ENCODE assay signal across 24 cellular contexts in the genomic region with DNA sequence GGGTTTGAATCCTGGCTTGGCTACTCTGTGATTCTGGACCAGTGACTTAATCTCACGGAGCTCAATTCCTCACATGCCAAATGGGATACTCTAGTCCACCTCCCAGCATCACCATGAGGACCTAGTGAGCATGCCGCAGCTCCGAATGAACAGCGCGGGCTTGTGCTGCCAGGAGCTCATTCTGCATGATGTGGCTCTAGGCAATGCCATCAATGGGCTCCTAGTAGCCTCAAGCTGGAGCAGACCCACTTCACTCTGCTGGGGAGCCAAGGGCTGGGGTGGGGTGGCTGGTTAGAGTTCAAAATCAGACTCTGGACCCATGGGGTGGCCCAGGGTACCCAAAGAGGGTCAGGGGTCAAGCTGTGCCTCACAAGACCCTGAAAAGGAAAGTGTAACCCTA. TPM values are rescaled to one million over a fixed set of nuclear protein-coding genes. Genes with fewer than 3 reads are reported as not detected.
A peak's percentile ranks its signal among the peaks of the same experiment; 100 is the strongest.
DNase-seq lines count a peak whose midpoint lies in the region; ATAC-seq, FAIRE-seq and TF ChIP-seq lines count a peak whose summit lies in the region.
"Had no signal": no experiment of that assay in that cellular context is flagged by ENCODE, and none has a peak within 500 bp of the region (broad histone marks: within the 10 kb centered on the region; RNA-seq: fewer than 3 reads in every experiment).

No MANE protein-coding gene starts in this region.

- H3K36me3 Mint-ChIP-seq in type B pancreatic cell: peaks cover 4% of the 10 kb centered on the region
- H3K36me3 Mint-ChIP-seq in endothelial cell (ENCODE audit: low read depth, unreplicated experiment): peaks cover 11% of the 10 kb centered on the region
- H3K36me3 Mint-ChIP-seq: CD4-positive, CD25-positive, alpha-beta regulatory T cell had no signal

- H3K9me1 ChIP-seq in K562 (ENCODE audit: control insufficient read depth, insufficient read depth, low read length): no peaks in the 10 kb centered on the region

- no peak overlapping the region for H3K27ac Mint-ChIP-seq in type B pancreatic cell
- H3K27ac Mint-ChIP-seq in endothelial cell (ENCODE audit: unreplicated experiment): no peak overlapping the region
- H3K27ac Mint-ChIP-seq: CD4-positive, CD25-positive, alpha-beta regulatory T cell; GM23338 had no signal

- H3K9me3 Mint-ChIP-seq in type B pancreatic cell: no peaks in the 10 kb centered on the region
- H3K9me3 Mint-ChIP-seq in endothelial cell (ENCODE audit: unreplicated experiment): peaks cover 6% of the 10 kb centered on the region

- H3K4me3 ChIP-seq in K562 (no peak overlapping the region), osteoblast (ENCODE audit: insufficient read depth, low read length) (no peak overlapping the region)
- H3K4me3 ChIP-seq: GM23338, PC-9, SJCRH30 had no signal

- no peak for TF ChIP-seq EP300 in K562 (IDR thresholded peaks at IDR 0.05; ENCODE audit: low read length)

- H3K4me1 Mint-ChIP-seq in type B pancreatic cell (ENCODE audit: unreplicated experiment) (peaks cover 11% of the 10 kb centered on the region), endothelial cell (ENCODE audit: unreplicated experiment) (peaks cover 19% of the 10 kb centered on the region)

- WGBS in K562 (ENCODE audit: insufficient coverage, low coverage, missing lambda C conversion rate): 65% methylated on average over 5 of the region's 5 CpGs

- DNase-seq in cardiac septum (ENCODE audit: low spot score) (peak; percentile 43), Right ventricle myocardium inferior (ENCODE audit: missing footprints) (no peak), K562 (ENCODE audit: extremely low read depth in 1 of 4, low spot score in 3 of 4) (no peak), osteoblast (ENCODE audit: insufficient read length, low spot score, missing footprints) (peak; percentile 23), type B pancreatic cell (ENCODE audit: extremely low spot score, unreplicated experiment) (peak; percentile 62), endothelial cell (ENCODE audit: low spot score) (no peak), dermis blood vessel endothelial cell (no peak), NCI-H2081 treated with DMSO at 0.1 percent for 48 hours (lab: John Stamatoyannopoulos, UW) (no peak)
- DNase-seq: BE2C; Caco-2; CD4-positive, CD25-positive, alpha-beta regulatory T cell; DMS153; GDM1; KG1; NCI-H1105 treated with DMSO at 0.1 percent for 48 hours; NCI-H1694 treated with DMSO at 0.1 percent for 48 hours; NCI-H2227 treated with DMSO at 0.1 percent for 48 hours; NCI-H510A treated with DMSO at 0.1 percent for 48 hours; NCI-H774; PC-9; SJCRH30 had no signal

- H3K79me2 ChIP-seq in K562 (ENCODE audit: control insufficient read depth, insufficient read depth, low read length) (no peaks in the 10 kb centered on the region), osteoblast (ENCODE audit: insufficient read depth, low read length) (no peaks in the 10 kb centered on the region)

- POLR2A ChIA-PET in K562 (lab: Yijun Ruan, JAX): interaction anchor here (0.8 to 1.2 kb wide), 3 partner anchors 9 to 55 kb away, joined by 3 to 5 read pairs (median 3); no protein-coding TSS in a partner anchor

- no peak overlapping the region for H3K4me2 ChIP-seq in K562 (ENCODE audit: insufficient read depth, low read length)
- no peak overlapping the region for H3K4me2 ChIP-seq in osteoblast (ENCODE audit: insufficient read depth, low read length)
- H3K4me2 ChIP-seq: GM23338, PC-9 had no signal

- intact Hi-C loops in cardiac septum (cut with DNase I): no loop called here
- intact Hi-C loops in Right ventricle myocardium inferior (cut with DNase I): no loop called here
- intact Hi-C loops in K562 (cut with micrococcal nuclease): no loop called here

- H3K9me3 ChIP-seq in K562 (replicated peaks; ENCODE audit: control insufficient read depth, insufficient read depth, low read depth, low read length): no peaks in the 10 kb centered on the region
- H3K9me3 ChIP-seq in osteoblast (ENCODE audit: low read depth, low read length): no peaks in the 10 kb centered on the region
- H3K9me3 ChIP-seq: BE2C, Caco-2, SJCRH30 had no signal

- peaks cover 0 to 5% of the 10 kb centered on the region in 2 experiments; a peak in 3 of 5 replicates for H3K4me1 ChIP-seq in K562 (replicated peaks in 1 of 2; ENCODE audit: control insufficient read depth in 2 of 2, insufficient read depth in 2 of 2, low read length in 2 of 2)
- H3K4me1 ChIP-seq in osteoblast (ENCODE audit: insufficient read depth, low read length): peaks cover 11% of the 10 kb centered on the region
- H3K4me1 ChIP-seq: BE2C, SJCRH30 had no signal

- H2AFZ ChIP-seq in K562 (ENCODE audit: low read depth, low read length) (peak overlapping the region; percentile 84), osteoblast (ENCODE audit: low read length) (no peak overlapping the region)
- H2AFZ ChIP-seq: GM23338, PC-9 had no signal

- H4K20me1 ChIP-seq in K562 (replicated peaks; ENCODE audit: control insufficient read depth, insufficient read depth, low read length) (no peaks in the 10 kb centered on the region), osteoblast (ENCODE audit: insufficient read depth, low read length) (no peaks in the 10 kb centered on the region)

- no peak for ATAC-seq in Right ventricle myocardium inferior
- no peak for ATAC-seq in K562
- ATAC-seq: GM23338, HCT116 had no signal

- no peak for FAIRE-seq in K562 (lab: Jason Lieb, UNC)
- FAIRE-seq: A204.1 had no signal

- TF ChIP-seq POLR2A in K562 (conservative IDR thresholded peaks at IDR 0.05): no peak

- no peaks in the 10 kb centered on the region for H3K36me3 ChIP-seq in K562 (ENCODE audit: control insufficient read depth, insufficient read depth, low read length)
- no peaks in the 10 kb centered on the region for H3K36me3 ChIP-seq in osteoblast (ENCODE audit: insufficient read depth, low read length)
- H3K36me3 ChIP-seq: BE2C, SJCRH30 had no signal

- H3K27ac ChIP-seq in K562 (ENCODE audit: extremely low read depth, low read depth, low read length) (no peak overlapping the region), osteoblast (ENCODE audit: low read depth, low read length) (no peak overlapping the region)
- H3K27ac ChIP-seq: PC-9, SJCRH30 had no signal

- no peak overlapping the region for H3K9ac ChIP-seq in K562 (ENCODE audit: insufficient read depth in 1 of 2, low read depth in 2 of 2, low read length in 2 of 2)

- H3K27me3 Mint-ChIP-seq in type B pancreatic cell: peaks cover 27% of the 10 kb centered on the region
- H3K27me3 Mint-ChIP-seq in endothelial cell (ENCODE audit: unreplicated experiment): peaks cover 15% of the 10 kb centered on the region

- H3K27me3 ChIP-seq in K562 (ENCODE audit: control insufficient read depth in 2 of 2, insufficient read depth in 2 of 2, low read length in 2 of 2) (peaks cover 23 to 53% of the 10 kb centered on the region in 2 experiments; a peak in 4 of 5 replicates), osteoblast (ENCODE audit: insufficient read depth, low read length) (peaks cover 18% of the 10 kb centered on the region)
- H3K27me3 ChIP-seq: BE2C had no signal

- TF ChIP-seq CTCF in K562 (IDR thresholded peaks at IDR 0.05 in 2 of 3, conservative IDR thresholded peaks at IDR 0.05 in 1 of 3; ENCODE audit: insufficient read depth in 2 of 3, low read depth in 1 of 3, low read length in 3 of 3) (no peak), osteoblast (IDR thresholded peaks at IDR 0.05; ENCODE audit: extremely low read depth, low read depth, low read length) (no peak), type B pancreatic cell (conservative IDR thresholded peaks at IDR 0.05) (no peak), endothelial cell (IDR thresholded peaks at IDR 0.05; ENCODE audit: unreplicated experiment) (no peak)

- CTCF ChIA-PET in K562 (lab: Yijun Ruan, JAX; ENCODE audit: low intra/inter-chr PET ratio): no interaction called here

- H3K4me3 Mint-ChIP-seq in type B pancreatic cell (no peak overlapping the region), endothelial cell (ENCODE audit: unreplicated experiment) (no peak overlapping the region)
- H3K4me3 Mint-ChIP-seq: CD4-positive, CD25-positive, alpha-beta regulatory T cell; GM23338 had no signal

- no peak for TF ChIP-seq RAD21 in K562 (CRISPR knock-in tag; conservative IDR thresholded peaks at IDR 0.05 in 1 of 2, IDR thresholded peaks at IDR 0.05 in 1 of 2)

- no TSS peak for BruUV-seq in K562 (replicated peaks; lab: Mats Ljungman, UMichigan)

- in situ Hi-C loops in K562 (cut with MboI): no loop called here

RNA-seq across cellular contexts. Expression of a gene that starts 41.5 kb away (rescaled TPM):
- total RNA-seq in cardiac septum (195 TPM), Right ventricle myocardium inferior (180 TPM), K562 (2014; rRNA removed) (0.05 TPM in 1 of 2 replicates, not detected in the other), K562 (2014; rRNA removed; fragmentation: Illumina TruSeq; extraction: Trizol) (0.07 TPM in 1 of 2 replicates, not detected in the other), K562 (2015; rRNA removed; fragmentation: Illumina TruSeq; extraction: Trizol) (0.23 and 0.69 TPM in 2 replicates), K562 (2021) (0.34 and 0.44 TPM in 2 replicates), osteoblast (0.29 and 0.72 TPM in 2 replicates), type B pancreatic cell (ENCODE audit: low replicate concordance) (9.6 and 19.3 TPM in 2 replicates), endothelial cell (ENCODE audit: unreplicated experiment) (12.4 TPM), dermis blood vessel endothelial cell (0.65 and 1.7 TPM in 2 replicates)
- total RNA-seq in K562 (2011; cell fraction: chromatin; rRNA removed; ENCODE audit: low replicate concordance): 0.63 and 3.1 TPM in 2 replicates
- 0.92 and 1.2 TPM in 2 replicates for total RNA-seq in K562 (2011; cell fraction: nucleolus; rRNA removed)
- 1.0 and 1.7 TPM in 2 replicates for total RNA-seq in K562 (2011; cell fraction: nucleoplasm; rRNA removed)
- polyA plus RNA-seq in K562 (2011; rRNA removed) (0.17 and 0.20 TPM in 2 replicates), K562 (2014; fragmentation: Illumina TruSeq; extraction: Trizol) (0.51 and 0.61 TPM in 2 replicates), K562 (2014; fragmentation: Nextera tagmentation; extraction: Ambion mirVana) (not detected), K562 (2014; rRNA removed) (0.08 and 0.19 TPM in 2 replicates)
- 0.06 and 0.25 TPM in 2 replicates for polyA plus RNA-seq in K562 (2011; cell fraction: cytosol; rRNA removed)
- 0.51 and 1.9 TPM in 2 replicates for polyA plus RNA-seq in K562 (2011; cell fraction: nucleus; rRNA removed)
- polyA plus RNA-seq in K562 (2012): 0.46 and 1.4 TPM in 2 replicates
- 0.18 and 0.28 TPM in 2 replicates for polyA minus RNA-seq in K562 (2011; rRNA and poly(A)+ RNA removed)
- not detected in 2 replicates for polyA minus RNA-seq in K562 (2011; cell fraction: cytosol; rRNA and poly(A)+ RNA removed)
- 0.56 and 1.6 TPM in 2 replicates for polyA minus RNA-seq in K562 (2011; cell fraction: nucleus; rRNA and poly(A)+ RNA removed)
- polyA plus RNA-seq: CD4-positive, CD25-positive, alpha-beta regulatory T cell had no signal

Comparison
In these comparisons a context has a peak if more than half of its experiments do, and no peak if none do; other contexts are left out.
1. DNase-seq: peak in cardiac septum (single experiment), osteoblast (single experiment) and type B pancreatic cell (single experiment); none in Right ventricle myocardium inferior (single experiment), K562 (0 of 4), endothelial cell (single experiment), dermis blood vessel endothelial cell (single experiment) and NCI-H2081 treated with DMSO at 0.1 percent for 48 hours (single experiment).